Comparison of ENCODE assay signal across 24 cellular contexts in genomic region chr10:105195831-105196230, GRCh38.
DNase-seq lines count a peak whose midpoint lies in the region; ATAC-seq and TF ChIP-seq lines count a peak whose summit lies in the region.
"Had no signal": no experiment of that assay in that cellular context is flagged by ENCODE, and none has a peak within 500 bp of the region (broad histone marks: within the 10 kb centered on the region; RNA-seq: fewer than 3 reads in every experiment).

No MANE protein-coding gene starts in this region.

- H3K4me1 ChIP-seq in RWPE2 (ENCODE audit: insufficient read depth, poor library complexity, severe bottlenecking) (peaks cover 5% of the 10 kb centered on the region), hepatocyte (ENCODE audit: insufficient read depth) (no peaks in the 10 kb centered on the region)
- H3K4me1 ChIP-seq: BLaER1 treated with 17β-estradiol and CSF1 and Interleukin-3, amounts not matched to agents 10 nM and 100 nM; Caco-2 had no signal

- peak; percentile 27 for DNase-seq in NCI-H1105 treated with DMSO at 0.1 percent for 48 hours (lab: John Stamatoyannopoulos, UW)
- no peak for DNase-seq in NCI-H1105 (lab: John Stamatoyannopoulos, UW)
- no peak for DNase-seq in RWPE2 (ENCODE audit: low spot score)
- peak; percentile 8 for DNase-seq in hepatocyte (ENCODE audit: low spot score)
- no peak for DNase-seq in LoVo (ENCODE audit: low spot score)
- DNase-seq in activated CD4-positive, alpha-beta T cell treated with anti-CD3 and anti-CD28 coated beads, Interleukin-2, amount 50 U/mL, for 4 hours = no peak
- DNase-seq: 8988T; Caco-2; CD4-positive, alpha-beta memory T cell; DMS 273 treated with DMSO at 0.1 percent for 48 hours; GOT3; HCEC 1CT; MV-4-11; NCI-H1436; NCI-H2029; NCI-H2171; NCI-H446; NCI-H526; Right ventricle myocardium superior; T-helper 17 cell had no signal

- peak overlapping the region; percentile 32 for H3K27ac ChIP-seq in RWPE2 (ENCODE audit: poor library complexity, severe bottlenecking)
- H3K27ac ChIP-seq in hepatocyte = no peak overlapping the region
- H3K27ac ChIP-seq: BLaER1 treated with 17β-estradiol and CSF1 and Interleukin-3, amounts not matched to agents 10 nM and 100 nM; HL-60; KMS-11 had no signal

- H4K20me1 ChIP-seq in hepatocyte (ENCODE audit: insufficient read depth, poor library complexity, severe bottlenecking) = no peaks in the 10 kb centered on the region
- H4K20me1 ChIP-seq: BLaER1 treated with 17β-estradiol and CSF1 and Interleukin-3, amounts not matched to agents 10 nM and 100 nM had no signal

- no peaks in the 10 kb centered on the region for H3K79me2 ChIP-seq in hepatocyte

- no peak for TF ChIP-seq EP300 in Ishikawa (IDR thresholded peaks at IDR 0.05; ENCODE audit: borderline replicate concordance)

- H3K4me3 ChIP-seq in RWPE2 (ENCODE audit: severe bottlenecking) = no peak overlapping the region
- H3K4me3 ChIP-seq in hepatocyte = no peak overlapping the region
- H3K4me3 ChIP-seq: BLaER1 treated with 17β-estradiol and CSF1 and Interleukin-3, amounts not matched to agents 10 nM and 100 nM had no signal

- H2AFZ ChIP-seq in hepatocyte = no peak overlapping the region

- no peaks in the 10 kb centered on the region for H3K9me3 ChIP-seq in RWPE2 (ENCODE audit: severe bottlenecking)
- no peaks in the 10 kb centered on the region for H3K9me3 ChIP-seq in hepatocyte (ENCODE audit: low read depth)
- H3K9me3 ChIP-seq: BLaER1 treated with 17β-estradiol and CSF1 and Interleukin-3, amounts not matched to agents 10 nM and 100 nM; Caco-2 had no signal

- no peak for TF ChIP-seq RAD21 in Ishikawa (IDR thresholded peaks at IDR 0.05; ENCODE audit: low read depth)

- H3K27me3 ChIP-seq in RWPE2 (ENCODE audit: insufficient read depth, poor library complexity, severe bottlenecking) (no peaks in the 10 kb centered on the region), hepatocyte (no peaks in the 10 kb centered on the region)
- H3K27me3 ChIP-seq: BLaER1 treated with 17β-estradiol and CSF1 and Interleukin-3, amounts not matched to agents 10 nM and 100 nM had no signal

- TF ChIP-seq CTCF in RWPE2 (IDR thresholded peaks at IDR 0.05; ENCODE audit: poor library complexity, severe bottlenecking) (no peak), hepatocyte (IDR thresholded peaks at IDR 0.05; ENCODE audit: poor library complexity) (no peak)

- peak; percentile 96 for ATAC-seq in RWPE2 (ENCODE audit: low read depth)
- ATAC-seq: T-helper 17 cell had no signal

- no peaks in the 10 kb centered on the region for H3K9me2 ChIP-seq in hepatocyte (replicated peaks; ENCODE audit: insufficient read depth)

- H3K4me2 ChIP-seq in hepatocyte = no peak overlapping the region
- H3K4me2 ChIP-seq: BLaER1 treated with 17β-estradiol and CSF1 and Interleukin-3, amounts not matched to agents 10 nM and 100 nM; KMS-11 had no signal

- H3K36me3 ChIP-seq in RWPE2 (ENCODE audit: low read depth) (no peaks in the 10 kb centered on the region), hepatocyte (replicated peaks; ENCODE audit: insufficient read depth, low read depth) (no peaks in the 10 kb centered on the region)
- H3K36me3 ChIP-seq: BLaER1 treated with 17β-estradiol and CSF1 and Interleukin-3, amounts not matched to agents 10 nM and 100 nM had no signal

- 76% methylated on average over 4 of the region's 4 CpGs for WGBS in hepatocyte (ENCODE audit: low lambda C conversion rate, missing lambda C conversion rate)

TF ChIP-seq in Ishikawa, 13 proteins besides CTCF, POLR2A, EP300 and RAD21:
- TF ChIP-seq TCF12 (IDR thresholded peaks at IDR 0.05; ENCODE audit: low read depth) (no peak), TAF1 (IDR thresholded peaks at IDR 0.05; ENCODE audit: low read depth) (no peak), EGR1 (IDR thresholded peaks at IDR 0.05) (no peak), YY1 (IDR thresholded peaks at IDR 0.05; ENCODE audit: low read depth) (no peak), CEBPB (IDR thresholded peaks at IDR 0.05) (peak; percentile 79), FOXM1 (IDR thresholded peaks at IDR 0.05; ENCODE audit: borderline replicate concordance, low read depth) (no peak), REST (IDR thresholded peaks at IDR 0.05; ENCODE audit: low read depth) (no peak)

Comparison
In these comparisons a context has a peak if more than half of its experiments do, and no peak if none do; other contexts are left out.
1. DNase-seq: peak in NCI-H1105 treated with DMSO at 0.1 percent for 48 hours (single experiment) and hepatocyte (single experiment); none in NCI-H1105 (single experiment), RWPE2 (single experiment), LoVo (single experiment) and activated CD4-positive, alpha-beta T cell treated with anti-CD3 and anti-CD28 coated beads, Interleukin-2, amount 50 U/mL, for 4 hours (0 of 2).